In the genomic region with DNA sequence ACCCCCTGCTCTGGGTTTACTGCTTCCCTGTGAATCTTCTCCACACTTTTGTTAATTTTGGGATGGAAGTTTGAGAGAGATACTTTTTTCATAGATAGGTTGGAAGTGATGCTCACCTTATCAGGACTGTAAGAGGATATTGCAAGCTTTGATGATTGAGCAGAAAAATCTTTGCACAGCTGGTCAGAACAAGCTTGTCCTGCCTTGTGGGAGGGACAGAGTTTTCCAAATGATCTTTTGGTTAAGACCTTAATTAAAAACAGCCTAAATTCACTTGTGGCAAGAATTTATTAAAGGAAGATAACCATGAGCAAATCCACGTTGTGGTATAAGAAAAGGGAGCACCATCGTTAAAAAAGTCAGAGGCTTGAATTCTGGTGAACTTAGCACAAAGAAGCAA, we compare ENCODE assay signal across 1 cellular context.
TF ChIP-seq lines count a peak whose summit lies in the region.

No MANE protein-coding gene starts in this region.

TF ChIP-seq in K562, 482 proteins besides CTCF, POLR2A, EP300 and RAD21 (continued from another document):
- TF ChIP-seq ZBTB40 (IDR thresholded peaks at IDR 0.05), result no peak
- TF ChIP-seq ZBTB40 (CRISPR knock-in tag; IDR thresholded peaks at IDR 0.05), result no peak
- TF ChIP-seq ZNF668 (CRISPR knock-in tag; IDR thresholded peaks at IDR 0.05), result no peak
- TF ChIP-seq MYNN (IDR thresholded peaks at IDR 0.05), result no peak
- TF ChIP-seq MYNN (CRISPR knock-in tag; IDR thresholded peaks at IDR 0.05), result no peak
- no peak for TF ChIP-seq PHTF2 (CRISPR knock-in tag; IDR thresholded peaks at IDR 0.05)
- TF ChIP-seq MCM2 (IDR thresholded peaks at IDR 0.05; ENCODE audit: low read depth), result no peak
- TF ChIP-seq SREBF1 (IDR thresholded peaks at IDR 0.05; ENCODE audit: borderline replicate concordance, low read depth, low read length), result no peak
- peak; percentile 58 for TF ChIP-seq NFE2 (IDR thresholded peaks at IDR 0.05; ENCODE audit: low read depth)
- TF ChIP-seq HNRNPL (IDR thresholded peaks at IDR 0.05; ENCODE audit: low read depth, low read length), result no peak
- TF ChIP-seq PML (IDR thresholded peaks at IDR 0.05; ENCODE audit: low read length), result no peak
- no peak for TF ChIP-seq ZFP36 (IDR thresholded peaks at IDR 0.05; ENCODE audit: low read depth, low read length, partially characterized antibody)
- no peak for TF ChIP-seq ZNF174 (CRISPR knock-in tag; IDR thresholded peaks at IDR 0.05)
- no peak for TF ChIP-seq CREB1 (IDR thresholded peaks at IDR 0.05)
- TF ChIP-seq CREB1 (CRISPR knock-in tag; IDR thresholded peaks at IDR 0.05), result no peak
- peak; percentile 86 for TF ChIP-seq ZNF239 (CRISPR knock-in tag; IDR thresholded peaks at IDR 0.05)
- TF ChIP-seq ZNF316 (IDR thresholded peaks at IDR 0.05), result peak; percentile 74
- peak in 1 of 2 experiments; percentile 12; a peak in 1 of 4 replicates for TF ChIP-seq KDM1A (IDR thresholded peaks at IDR 0.05)
- TF ChIP-seq ZNF224 (CRISPR knock-in tag; IDR thresholded peaks at IDR 0.05), result no peak
- 0 out of 4 replicates have a peak, but pooled peaks of 1 of the 2 experiments have one; percentile 33 for TF ChIP-seq RCOR1 (IDR thresholded peaks at IDR 0.05; ENCODE audit: borderline replicate concordance in 1 of 2, low read depth in 2 of 2, low read length in 2 of 2)
- TF ChIP-seq, protein P1, sequence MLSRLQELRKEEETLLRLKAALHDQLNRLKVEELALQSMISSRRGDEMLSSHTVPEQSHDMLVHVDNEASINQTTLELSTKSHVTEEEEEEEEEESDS (CRISPR knock-in tag; IDR thresholded peaks at IDR 0.05), result no peak
- TF ChIP-seq SPI1 (IDR thresholded peaks at IDR 0.05; ENCODE audit: borderline replicate concordance, low read depth, low read length), result no peak
- TF ChIP-seq MAFG (tag; conservative IDR thresholded peaks at IDR 0.05), result peak; percentile 60
- TF ChIP-seq, protein P2, sequence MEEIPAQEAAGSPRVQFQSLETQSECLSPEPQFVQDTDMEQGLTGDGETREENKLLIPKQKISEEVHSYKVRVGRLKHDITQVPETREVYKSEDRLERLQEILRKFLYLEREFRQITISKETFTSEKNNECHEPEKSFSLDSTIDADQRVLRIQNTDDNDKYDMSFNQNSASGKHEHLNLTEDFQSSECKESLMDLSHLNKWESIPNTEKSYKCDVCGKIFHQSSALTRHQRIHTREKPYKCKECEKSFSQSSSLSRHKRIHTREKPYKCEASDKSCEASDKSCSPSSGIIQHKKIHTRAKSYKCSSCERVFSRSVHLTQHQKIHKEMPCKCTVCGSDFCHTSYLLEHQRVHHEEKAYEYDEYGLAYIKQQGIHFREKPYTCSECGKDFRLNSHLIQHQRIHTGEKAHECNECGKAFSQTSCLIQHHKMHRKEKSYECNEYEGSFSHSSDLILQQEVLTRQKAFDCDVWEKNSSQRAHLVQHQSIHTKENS (CRISPR knock-in tag; IDR thresholded peaks at IDR 0.05), result no peak
- TF ChIP-seq HNRNPH1 (optimal IDR thresholded peaks at IDR 0.05; ENCODE audit: low read depth, low read length), result no peak
- TF ChIP-seq DMBX1 (CRISPR knock-in tag; IDR thresholded peaks at IDR 0.05; ENCODE audit: borderline replicate concordance), result no peak
- no peak for TF ChIP-seq TBP (optimal IDR thresholded peaks at IDR 0.05; ENCODE audit: low read depth, low read length)
- TF ChIP-seq SIN3A (IDR thresholded peaks at IDR 0.05; ENCODE audit: borderline replicate concordance in 2 of 2, control insufficient read depth in 1 of 2, low read depth in 2 of 2, low read length in 2 of 2), result no peak
- TF ChIP-seq PTBP1 (IDR thresholded peaks at IDR 0.05; ENCODE audit: low read depth, low read length), result no peak
- no peak for TF ChIP-seq MXI1 (IDR thresholded peaks at IDR 0.05; ENCODE audit: low read depth, low read length)
- TF ChIP-seq MBD2 (IDR thresholded peaks at IDR 0.05; ENCODE audit: borderline replicate concordance, low read depth), result no peak
- 0 out of 2 replicates have a peak, but pooled peaks have one; percentile 2 for TF ChIP-seq CBFA2T2 (conservative IDR thresholded peaks at IDR 0.05)
- TF ChIP-seq ZNF431 (CRISPR knock-in tag; IDR thresholded peaks at IDR 0.05), result no peak
- TF ChIP-seq STAT5A (IDR thresholded peaks at IDR 0.05; ENCODE audit: borderline replicate concordance, low read length), result no peak
- TF ChIP-seq BRF1 (IDR thresholded peaks at IDR 0.05; ENCODE audit: borderline replicate concordance, extremely low read depth, insufficient read length), result no peak
- no peak for TF ChIP-seq TARDBP (IDR thresholded peaks at IDR 0.05)
- TF ChIP-seq SMARCA4 (IDR thresholded peaks at IDR 0.05), result 0 out of 2 replicates have a peak, but pooled peaks have one; percentile 10
- TF ChIP-seq, protein P3, sequence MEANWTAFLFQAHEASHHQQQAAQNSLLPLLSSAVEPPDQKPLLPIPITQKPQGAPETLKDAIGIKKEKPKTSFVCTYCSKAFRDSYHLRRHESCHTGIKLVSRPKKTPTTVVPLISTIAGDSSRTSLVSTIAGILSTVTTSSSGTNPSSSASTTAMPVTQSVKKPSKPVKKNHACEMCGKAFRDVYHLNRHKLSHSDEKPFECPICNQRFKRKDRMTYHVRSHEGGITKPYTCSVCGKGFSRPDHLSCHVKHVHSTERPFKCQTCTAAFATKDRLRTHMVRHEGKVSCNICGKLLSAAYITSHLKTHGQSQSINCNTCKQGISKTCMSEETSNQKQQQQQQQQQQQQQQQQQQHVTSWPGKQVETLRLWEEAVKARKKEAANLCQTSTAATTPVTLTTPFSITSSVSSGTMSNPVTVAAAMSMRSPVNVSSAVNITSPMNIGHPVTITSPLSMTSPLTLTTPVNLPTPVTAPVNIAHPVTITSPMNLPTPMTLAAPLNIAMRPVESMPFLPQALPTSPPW (CRISPR knock-in tag; IDR thresholded peaks at IDR 0.05), result no peak
- TF ChIP-seq ELF4 (CRISPR knock-in tag; IDR thresholded peaks at IDR 0.05), result no peak
- TF ChIP-seq, protein P4, sequence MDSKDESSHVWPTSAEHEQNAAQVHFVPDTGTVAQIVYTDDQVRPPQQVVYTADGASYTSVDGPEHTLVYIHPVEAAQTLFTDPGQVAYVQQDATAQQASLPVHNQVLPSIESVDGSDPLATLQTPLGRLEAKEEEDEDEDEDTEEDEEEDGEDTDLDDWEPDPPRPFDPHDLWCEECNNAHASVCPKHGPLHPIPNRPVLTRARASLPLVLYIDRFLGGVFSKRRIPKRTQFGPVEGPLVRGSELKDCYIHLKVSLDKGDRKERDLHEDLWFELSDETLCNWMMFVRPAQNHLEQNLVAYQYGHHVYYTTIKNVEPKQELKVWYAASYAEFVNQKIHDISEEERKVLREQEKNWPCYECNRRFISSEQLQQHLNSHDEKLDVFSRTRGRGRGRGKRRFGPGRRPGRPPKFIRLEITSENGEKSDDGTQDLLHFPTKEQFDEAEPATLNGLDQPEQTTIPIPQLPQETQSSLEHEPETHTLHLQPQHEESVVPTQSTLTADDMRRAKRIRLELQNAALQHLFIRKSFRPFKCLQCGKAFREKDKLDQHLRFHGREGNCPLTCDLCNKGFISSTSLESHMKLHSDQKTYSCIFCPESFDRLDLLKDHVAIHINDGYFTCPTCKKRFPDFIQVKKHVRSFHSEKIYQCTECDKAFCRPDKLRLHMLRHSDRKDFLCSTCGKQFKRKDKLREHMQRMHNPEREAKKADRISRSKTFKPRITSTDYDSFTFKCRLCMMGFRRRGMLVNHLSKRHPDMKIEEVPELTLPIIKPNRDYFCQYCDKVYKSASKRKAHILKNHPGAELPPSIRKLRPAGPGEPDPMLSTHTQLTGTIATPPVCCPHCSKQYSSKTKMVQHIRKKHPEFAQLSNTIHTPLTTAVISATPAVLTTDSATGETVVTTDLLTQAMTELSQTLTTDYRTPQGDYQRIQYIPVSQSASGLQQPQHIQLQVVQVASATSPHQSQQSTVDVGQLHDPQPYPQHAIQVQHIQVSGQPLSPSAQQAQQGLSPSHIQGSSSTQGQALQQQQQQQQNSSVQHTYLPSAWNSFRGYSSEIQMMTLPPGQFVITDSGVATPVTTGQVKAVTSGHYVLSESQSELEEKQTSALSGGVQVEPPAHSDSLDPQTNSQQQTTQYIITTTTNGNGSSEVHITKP (IDR thresholded peaks at IDR 0.05; ENCODE audit: partially characterized antibody), result no peak
- no peak for TF ChIP-seq ZNF707 (CRISPR knock-in tag; conservative IDR thresholded peaks at IDR 0.05)
- TF ChIP-seq, protein P5, sequence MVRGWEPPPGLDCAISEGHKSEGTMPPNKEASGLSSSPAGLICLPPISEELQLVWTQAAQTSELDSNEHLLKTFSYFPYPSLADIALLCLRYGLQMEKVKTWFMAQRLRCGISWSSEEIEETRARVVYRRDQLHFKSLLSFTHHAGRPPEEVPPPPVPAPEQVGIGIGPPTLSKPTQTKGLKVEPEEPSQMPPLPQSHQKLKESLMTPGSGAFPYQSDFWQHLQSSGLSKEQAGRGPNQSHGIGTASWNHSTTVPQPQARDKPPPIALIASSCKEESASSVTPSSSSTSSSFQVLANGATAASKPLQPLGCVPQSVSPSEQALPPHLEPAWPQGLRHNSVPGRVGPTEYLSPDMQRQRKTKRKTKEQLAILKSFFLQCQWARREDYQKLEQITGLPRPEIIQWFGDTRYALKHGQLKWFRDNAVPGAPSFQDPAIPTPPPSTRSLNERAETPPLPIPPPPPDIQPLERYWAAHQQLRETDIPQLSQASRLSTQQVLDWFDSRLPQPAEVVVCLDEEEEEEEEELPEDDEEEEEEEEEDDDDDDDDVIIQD (CRISPR knock-in tag; IDR thresholded peaks at IDR 0.05), result no peak
